Comparison of ENCODE assay signal across 1 cellular context in genomic region chr3:38121451-38121831, GRCh38.
TF ChIP-seq lines count a peak whose summit lies in the region.

No MANE protein-coding gene starts in this region.

TF ChIP-seq in HepG2, 621 proteins besides CTCF, POLR2A, EP300 and RAD21 (continued from another document and continues in another):
- no peak for TF ChIP-seq EEA1 (CRISPR knock-in tag; IDR thresholded peaks at IDR 0.05; ENCODE audit: borderline replicate concordance)
- TF ChIP-seq, protein P1, sequence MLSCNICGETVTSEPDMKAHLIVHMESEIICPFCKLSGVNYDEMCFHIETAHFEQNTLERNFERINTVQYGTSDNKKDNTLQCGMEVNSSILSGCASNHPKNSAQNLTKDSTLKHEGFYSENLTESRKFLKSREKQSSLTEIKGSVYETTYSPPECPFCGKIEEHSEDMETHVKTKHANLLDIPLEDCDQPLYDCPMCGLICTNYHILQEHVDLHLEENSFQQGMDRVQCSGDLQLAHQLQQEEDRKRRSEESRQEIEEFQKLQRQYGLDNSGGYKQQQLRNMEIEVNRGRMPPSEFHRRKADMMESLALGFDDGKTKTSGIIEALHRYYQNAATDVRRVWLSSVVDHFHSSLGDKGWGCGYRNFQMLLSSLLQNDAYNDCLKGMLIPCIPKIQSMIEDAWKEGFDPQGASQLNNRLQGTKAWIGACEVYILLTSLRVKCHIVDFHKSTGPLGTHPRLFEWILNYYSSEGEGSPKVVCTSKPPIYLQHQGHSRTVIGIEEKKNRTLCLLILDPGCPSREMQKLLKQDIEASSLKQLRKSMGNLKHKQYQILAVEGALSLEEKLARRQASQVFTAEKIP (CRISPR knock-in tag; IDR thresholded peaks at IDR 0.05; ENCODE audit: borderline replicate concordance), result no peak
- no peak for TF ChIP-seq ZNF34 (CRISPR knock-in tag; IDR thresholded peaks at IDR 0.05; ENCODE audit: borderline replicate concordance)
- TF ChIP-seq ZC3H13 (CRISPR knock-in tag; IDR thresholded peaks at IDR 0.05), result no peak
- TF ChIP-seq AHDC1 (CRISPR knock-in tag; IDR thresholded peaks at IDR 0.05; ENCODE audit: borderline replicate concordance), result no peak
- no peak for TF ChIP-seq ZSCAN31 (CRISPR knock-in tag; IDR thresholded peaks at IDR 0.05; ENCODE audit: low read depth)
- TF ChIP-seq GPBP1L1 (CRISPR knock-in tag; IDR thresholded peaks at IDR 0.05), result no peak
- TF ChIP-seq ZNF788 (CRISPR knock-in tag; IDR thresholded peaks at IDR 0.05; ENCODE audit: borderline replicate concordance), result no peak
- TF ChIP-seq MBNL3 (CRISPR knock-in tag; conservative IDR thresholded peaks at IDR 0.05), result no peak
- TF ChIP-seq, protein P2, sequence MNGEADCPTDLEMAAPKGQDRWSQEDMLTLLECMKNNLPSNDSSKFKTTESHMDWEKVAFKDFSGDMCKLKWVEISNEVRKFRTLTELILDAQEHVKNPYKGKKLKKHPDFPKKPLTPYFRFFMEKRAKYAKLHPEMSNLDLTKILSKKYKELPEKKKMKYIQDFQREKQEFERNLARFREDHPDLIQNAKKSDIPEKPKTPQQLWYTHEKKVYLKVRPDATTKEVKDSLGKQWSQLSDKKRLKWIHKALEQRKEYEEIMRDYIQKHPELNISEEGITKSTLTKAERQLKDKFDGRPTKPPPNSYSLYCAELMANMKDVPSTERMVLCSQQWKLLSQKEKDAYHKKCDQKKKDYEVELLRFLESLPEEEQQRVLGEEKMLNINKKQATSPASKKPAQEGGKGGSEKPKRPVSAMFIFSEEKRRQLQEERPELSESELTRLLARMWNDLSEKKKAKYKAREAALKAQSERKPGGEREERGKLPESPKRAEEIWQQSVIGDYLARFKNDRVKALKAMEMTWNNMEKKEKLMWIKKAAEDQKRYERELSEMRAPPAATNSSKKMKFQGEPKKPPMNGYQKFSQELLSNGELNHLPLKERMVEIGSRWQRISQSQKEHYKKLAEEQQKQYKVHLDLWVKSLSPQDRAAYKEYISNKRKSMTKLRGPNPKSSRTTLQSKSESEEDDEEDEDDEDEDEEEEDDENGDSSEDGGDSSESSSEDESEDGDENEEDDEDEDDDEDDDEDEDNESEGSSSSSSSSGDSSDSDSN (CRISPR knock-in tag; IDR thresholded peaks at IDR 0.05), result no peak
- TF ChIP-seq, protein P3, sequence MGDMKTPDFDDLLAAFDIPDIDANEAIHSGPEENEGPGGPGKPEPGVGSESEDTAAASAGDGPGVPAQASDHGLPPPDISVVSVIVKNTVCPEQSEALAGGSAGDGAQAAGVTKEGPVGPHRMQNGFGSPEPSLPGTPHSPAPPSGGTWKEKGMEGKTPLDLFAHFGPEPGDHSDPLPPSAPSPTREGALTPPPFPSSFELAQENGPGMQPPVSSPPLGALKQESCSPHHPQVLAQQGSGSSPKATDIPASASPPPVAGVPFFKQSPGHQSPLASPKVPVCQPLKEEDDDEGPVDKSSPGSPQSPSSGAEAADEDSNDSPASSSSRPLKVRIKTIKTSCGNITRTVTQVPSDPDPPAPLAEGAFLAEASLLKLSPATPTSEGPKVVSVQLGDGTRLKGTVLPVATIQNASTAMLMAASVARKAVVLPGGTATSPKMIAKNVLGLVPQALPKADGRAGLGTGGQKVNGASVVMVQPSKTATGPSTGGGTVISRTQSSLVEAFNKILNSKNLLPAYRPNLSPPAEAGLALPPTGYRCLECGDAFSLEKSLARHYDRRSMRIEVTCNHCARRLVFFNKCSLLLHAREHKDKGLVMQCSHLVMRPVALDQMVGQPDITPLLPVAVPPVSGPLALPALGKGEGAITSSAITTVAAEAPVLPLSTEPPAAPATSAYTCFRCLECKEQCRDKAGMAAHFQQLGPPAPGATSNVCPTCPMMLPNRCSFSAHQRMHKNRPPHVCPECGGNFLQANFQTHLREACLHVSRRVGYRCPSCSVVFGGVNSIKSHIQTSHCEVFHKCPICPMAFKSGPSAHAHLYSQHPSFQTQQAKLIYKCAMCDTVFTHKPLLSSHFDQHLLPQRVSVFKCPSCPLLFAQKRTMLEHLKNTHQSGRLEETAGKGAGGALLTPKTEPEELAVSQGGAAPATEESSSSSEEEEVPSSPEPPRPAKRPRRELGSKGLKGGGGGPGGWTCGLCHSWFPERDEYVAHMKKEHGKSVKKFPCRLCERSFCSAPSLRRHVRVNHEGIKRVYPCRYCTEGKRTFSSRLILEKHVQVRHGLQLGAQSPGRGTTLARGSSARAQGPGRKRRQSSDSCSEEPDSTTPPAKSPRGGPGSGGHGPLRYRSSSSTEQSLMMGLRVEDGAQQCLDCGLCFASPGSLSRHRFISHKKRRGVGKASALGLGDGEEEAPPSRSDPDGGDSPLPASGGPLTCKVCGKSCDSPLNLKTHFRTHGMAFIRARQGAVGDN (CRISPR knock-in tag; IDR thresholded peaks at IDR 0.05), result 0 out of 2 replicates have a peak, but pooled peaks have one; percentile 18
- no peak for TF ChIP-seq HCFC1 (IDR thresholded peaks at IDR 0.05; ENCODE audit: low read depth, low read length)
- no peak for TF ChIP-seq KDM6A (CRISPR knock-in tag; IDR thresholded peaks at IDR 0.05; ENCODE audit: low read depth)
- TF ChIP-seq NCOA2 (CRISPR knock-in tag; IDR thresholded peaks at IDR 0.05), result no peak
- TF ChIP-seq ZNF431 (CRISPR knock-in tag; IDR thresholded peaks at IDR 0.05; ENCODE audit: borderline replicate concordance, low read depth), result no peak
- TF ChIP-seq PCBP2 (optimal IDR thresholded peaks at IDR 0.05; ENCODE audit: low read depth, low read length, poor library complexity, severe bottlenecking), result no peak
- TF ChIP-seq ZNF841 (CRISPR knock-in tag; IDR thresholded peaks at IDR 0.05; ENCODE audit: borderline replicate concordance), result no peak
- TF ChIP-seq AKNA (CRISPR knock-in tag; IDR thresholded peaks at IDR 0.05; ENCODE audit: borderline replicate concordance), result no peak
- TF ChIP-seq HNRNPL (IDR thresholded peaks at IDR 0.05; ENCODE audit: low read depth, low read length), result 0 out of 2 replicates have a peak, but pooled peaks have one; percentile 24
- TF ChIP-seq GFI1 (CRISPR knock-in tag; IDR thresholded peaks at IDR 0.05; ENCODE audit: borderline replicate concordance), result no peak
- TF ChIP-seq TBX2 (CRISPR knock-in tag; IDR thresholded peaks at IDR 0.05; ENCODE audit: borderline replicate concordance), result 0 out of 2 replicates have a peak, but pooled peaks have one; percentile 18
- no peak for TF ChIP-seq ZNF441 (CRISPR knock-in tag; IDR thresholded peaks at IDR 0.05; ENCODE audit: borderline replicate concordance)
- TF ChIP-seq KAT2B (IDR thresholded peaks at IDR 0.05; ENCODE audit: borderline replicate concordance, low read depth, low read length), result no peak
- TF ChIP-seq, protein P4, sequence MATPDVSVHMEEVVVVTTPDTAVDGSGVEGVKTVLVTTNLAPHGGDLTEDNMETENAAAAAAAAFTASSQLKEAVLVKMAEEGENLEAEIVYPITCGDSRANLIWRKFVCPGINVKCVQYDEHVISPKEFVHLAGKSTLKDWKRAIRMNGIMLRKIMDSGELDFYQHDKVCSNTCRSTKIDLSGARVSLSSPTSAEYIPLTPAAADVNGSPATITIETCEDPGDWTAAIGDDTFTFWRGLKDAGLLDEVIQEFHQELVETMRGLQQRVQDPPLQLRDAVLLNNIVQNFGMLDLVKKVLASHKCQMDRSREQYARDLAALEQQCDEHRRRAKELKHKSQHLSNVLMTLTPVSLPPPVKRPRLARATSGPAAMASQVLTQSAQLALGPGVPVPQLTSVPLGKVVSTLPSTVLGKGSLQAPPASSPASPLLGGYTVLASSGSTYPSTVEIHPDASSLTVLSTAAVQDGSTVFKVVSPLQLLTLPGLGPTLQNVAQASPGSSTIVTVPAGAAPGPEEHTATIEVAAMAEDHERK (CRISPR knock-in tag; IDR thresholded peaks at IDR 0.05; ENCODE audit: low read depth), result no peak
- TF ChIP-seq, protein P5, sequence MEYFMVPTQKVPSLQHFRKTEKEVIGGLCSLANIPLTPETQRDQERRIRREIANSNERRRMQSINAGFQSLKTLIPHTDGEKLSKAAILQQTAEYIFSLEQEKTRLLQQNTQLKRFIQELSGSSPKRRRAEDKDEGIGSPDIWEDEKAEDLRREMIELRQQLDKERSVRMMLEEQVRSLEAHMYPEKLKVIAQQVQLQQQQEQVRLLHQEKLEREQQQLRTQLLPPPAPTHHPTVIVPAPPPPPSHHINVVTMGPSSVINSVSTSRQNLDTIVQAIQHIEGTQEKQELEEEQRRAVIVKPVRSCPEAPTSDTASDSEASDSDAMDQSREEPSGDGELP (IDR thresholded peaks at IDR 0.05; ENCODE audit: borderline replicate concordance, low read depth), result peak; percentile 55; the same call in 1 of the 2 replicates
- TF ChIP-seq RCOR2 (CRISPR knock-in tag; IDR thresholded peaks at IDR 0.05), result no peak
- TF ChIP-seq NKX3-1 (CRISPR knock-in tag; IDR thresholded peaks at IDR 0.05), result no peak
- no peak for TF ChIP-seq NR2F6 (IDR thresholded peaks at IDR 0.05)
- TF ChIP-seq NR2F6 (CRISPR knock-in tag; IDR thresholded peaks at IDR 0.05), result no peak
